Comparison of ENCODE assay signal across 17 cellular contexts in genomic region chr2:128786800-128787478, GRCh38.
A peak's percentile ranks its signal among the peaks of the same experiment; 100 is the strongest.
DNase-seq lines count a peak whose midpoint lies in the region; ATAC-seq and TF ChIP-seq lines count a peak whose summit lies in the region.
"Had no signal": no experiment of that assay in that cellular context is flagged by ENCODE, and none has a peak within 500 bp of the region (broad histone marks: within the 10 kb centered on the region; RNA-seq: fewer than 3 reads in every experiment).

No MANE protein-coding gene starts in this region.

- H3K4me2 ChIP-seq in GM23248 (ENCODE audit: unreplicated experiment) (no peak overlapping the region), Karpas-422 (ENCODE audit: low read depth, low read length, poor library complexity, severe bottlenecking) (no peak overlapping the region)

- H3K4me1 Mint-ChIP-seq in endothelial cell (ENCODE audit: unreplicated experiment) (peaks cover 11% of the 10 kb centered on the region), glutamatergic neuron (ENCODE audit: low read depth, unreplicated experiment) (peaks cover 3% of the 10 kb centered on the region)

- H3K4me3 Mint-ChIP-seq in endothelial cell (ENCODE audit: unreplicated experiment) (no peak overlapping the region), glutamatergic neuron (ENCODE audit: unreplicated experiment) (no peak overlapping the region)

- no peaks in the 10 kb centered on the region for H3K9me3 Mint-ChIP-seq in endothelial cell (ENCODE audit: unreplicated experiment)
- H3K9me3 Mint-ChIP-seq in glutamatergic neuron (ENCODE audit: unreplicated experiment), result peaks cover 3% of the 10 kb centered on the region

- H3K4me1 ChIP-seq in GM23248 (ENCODE audit: insufficient read depth) (no peaks in the 10 kb centered on the region), Karpas-422 (ENCODE audit: low read length) (peaks cover 40% of the 10 kb centered on the region), lung (ENCODE audit: control insufficient read depth in 2 of 2, insufficient read depth in 2 of 2, low read length in 2 of 2) (peaks cover 0 to 3% of the 10 kb centered on the region in 2 donors)
- H3K4me1 ChIP-seq: HAP-1, SJCRH30 had no signal

- in situ Hi-C loops in GM23248 (cut with MboI), result no loop called here

- H3K27ac ChIP-seq in GM23248 (no peak overlapping the region), Karpas-422 (ENCODE audit: low read length) (no peak overlapping the region), lung (ENCODE audit: low read depth in 1 of 2, low read length in 1 of 2) (no peak overlapping the region)
- H3K27ac ChIP-seq: BLaER1, SJCRH30 had no signal

- H3K27me3 ChIP-seq in GM23248 (replicated peaks; ENCODE audit: insufficient read depth), result no peaks in the 10 kb centered on the region
- H3K27me3 ChIP-seq in Karpas-422 (ENCODE audit: low read length), result no peaks in the 10 kb centered on the region
- H3K27me3 ChIP-seq in lung (ENCODE audit: control insufficient read depth, insufficient read depth), result no peaks in the 10 kb centered on the region
- H3K27me3 ChIP-seq: BLaER1, SJCRH30 had no signal

- H3F3A ChIP-seq in GM23248 (ENCODE audit: insufficient read depth), result no peaks in the 10 kb centered on the region

- H3K9ac ChIP-seq in GM23248 (no peak overlapping the region), Karpas-422 (ENCODE audit: low read length) (0 out of 2 replicates have a peak overlapping the region, but pooled peaks have one; percentile 14)
- H3K9ac ChIP-seq: BLaER1 had no signal

- DNase-seq in GM23248 (peak; percentile 27), Karpas-422 (no peak), endothelial cell (ENCODE audit: low spot score) (peak; percentile 26), lung (ENCODE audit: low spot score) (peak; percentile 18), NCI-H2196 treated with DMSO at 0.1 percent for 48 hours (lab: John Stamatoyannopoulos, UW; ENCODE audit: unreplicated experiment) (no peak), dedifferentiated amniotic fluid mesenchymal stem cell (ENCODE audit: extremely low spot score) (no peak), glutamatergic neuron (no peak)
- DNase-seq: activated CD4-positive, alpha-beta T cell treated with anti-CD3 and anti-CD28 coated beads, Interleukin-2, amount 50 U/mL, for 4 hours; dermis blood vessel endothelial cell; DMS53; mucosa of descending colon; NCI-H187; SJCRH30; stimulated activated CD4-positive, alpha-beta T cell treated with anti-CD3 and anti-CD28 coated beads, Interleukin-15, amount 100 ng/mL, for 24 hours had no signal

- H3K36me3 ChIP-seq in GM23248 (ENCODE audit: low read depth), result no peaks in the 10 kb centered on the region
- no peaks in the 10 kb centered on the region for H3K36me3 ChIP-seq in Karpas-422 (ENCODE audit: insufficient read depth, low read length)
- H3K36me3 ChIP-seq in lung (ENCODE audit: control insufficient read depth in 2 of 2, insufficient read depth in 2 of 2, low read length in 2 of 2), result no peaks in the 10 kb centered on the region
- H3K36me3 ChIP-seq: BLaER1, HAP-1, SJCRH30 had no signal

- no peaks in the 10 kb centered on the region for H3K9me3 ChIP-seq in GM23248 (ENCODE audit: low read depth)
- no peaks in the 10 kb centered on the region for H3K9me3 ChIP-seq in Karpas-422 (ENCODE audit: low read length)
- H3K9me3 ChIP-seq in lung (ENCODE audit: control insufficient read depth in 2 of 2, insufficient read depth in 1 of 2, low read length in 1 of 2), result peaks cover 0 to 5% of the 10 kb centered on the region in 2 donors
- H3K9me3 ChIP-seq: BLaER1, HAP-1, mucosa of descending colon, SJCRH30 had no signal

- H3K27me3 Mint-ChIP-seq in endothelial cell (ENCODE audit: unreplicated experiment), result peaks cover 18% of the 10 kb centered on the region
- peaks cover 8% of the 10 kb centered on the region for H3K27me3 Mint-ChIP-seq in glutamatergic neuron (ENCODE audit: unreplicated experiment)

- 43 to 55% methylated on average over 7 to 9 of the region's 9 CpGs for WGBS in GM23248 (ENCODE audit: low coverage in 1 of 2, low lambda C conversion rate in 2 of 2, missing lambda C conversion rate in 2 of 2), 2 experiments
- 78 to 80% methylated on average over 9 of the region's 9 CpGs for WGBS in lung, 2 donors

- no peak overlapping the region for H2AFZ ChIP-seq in GM23248
- peak overlapping the region; percentile 54; the same call in 1 of the 2 replicates for H2AFZ ChIP-seq in Karpas-422 (ENCODE audit: low read length)

- H4K20me1 ChIP-seq in GM23248 (ENCODE audit: insufficient read depth) (no peaks in the 10 kb centered on the region), Karpas-422 (ENCODE audit: insufficient read depth, low read depth, low read length) (no peaks in the 10 kb centered on the region)
- H4K20me1 ChIP-seq: BLaER1 had no signal

- no peaks in the 10 kb centered on the region for H3K9me2 ChIP-seq in GM23248 (ENCODE audit: insufficient read depth)
- no peaks in the 10 kb centered on the region for H3K9me2 ChIP-seq in Karpas-422 (replicated peaks; ENCODE audit: insufficient read depth, low read length)

- ATAC-seq in lung (ENCODE audit: insufficient read depth, low FRiP score) (no peak), GM18873 (IDR thresholded peaks at IDR 0.05; ENCODE audit: low FRiP score, unreplicated experiment) (no peak)
- ATAC-seq: mucosa of descending colon had no signal

- no peak for TF ChIP-seq CTCF in endothelial cell (IDR thresholded peaks at IDR 0.05; ENCODE audit: unreplicated experiment)
- no peak for TF ChIP-seq CTCF in lung (IDR thresholded peaks at IDR 0.05; ENCODE audit: control extremely low read depth, extremely low read depth)
- no peak for TF ChIP-seq CTCF in glutamatergic neuron (IDR thresholded peaks at IDR 0.05; ENCODE audit: partially characterized antibody, unreplicated experiment)

- peaks cover 4% of the 10 kb centered on the region for H3K36me3 Mint-ChIP-seq in endothelial cell (ENCODE audit: low read depth, unreplicated experiment)
- H3K36me3 Mint-ChIP-seq in glutamatergic neuron (ENCODE audit: unreplicated experiment), result peaks cover 5% of the 10 kb centered on the region

- H3K4me3 ChIP-seq in GM23248 (no peak overlapping the region), Karpas-422 (ENCODE audit: low read length) (no peak overlapping the region), lung (no peak overlapping the region)
- H3K4me3 ChIP-seq: BLaER1, HAP-1, mucosa of descending colon, SJCRH30 had no signal

- no peak overlapping the region for H3K27ac Mint-ChIP-seq in endothelial cell (ENCODE audit: unreplicated experiment)
- no peak overlapping the region for H3K27ac Mint-ChIP-seq in glutamatergic neuron (ENCODE audit: unreplicated experiment)

- H3K79me2 ChIP-seq in GM23248 (ENCODE audit: insufficient read depth) (no peaks in the 10 kb centered on the region), Karpas-422 (ENCODE audit: low read length) (no peaks in the 10 kb centered on the region)

Comparison
In these comparisons a context has a peak if more than half of its experiments do, and no peak if none do; other contexts are left out.
1. DNase-seq: peak in GM23248 (single experiment), endothelial cell (single experiment) and lung (single experiment); none in Karpas-422 (single experiment), NCI-H2196 treated with DMSO at 0.1 percent for 48 hours (single experiment), dedifferentiated amniotic fluid mesenchymal stem cell (single experiment) and glutamatergic neuron (single experiment).